8 cellular contexts compared by ENCODE assay signal in genomic region chr3:156685198-156685597, GRCh38. TPM values are rescaled to one million over a fixed set of nuclear protein-coding genes. Genes with fewer than 3 reads are reported as not detected.
DNase-seq lines count a peak whose midpoint lies in the region; ATAC-seq and TF ChIP-seq lines count a peak whose summit lies in the region.

No MANE protein-coding gene starts in this region.

- peaks cover 29% of the 10 kb centered on the region for H3K36me3 Mint-ChIP-seq in activated naive CD8-positive, alpha-beta T cell treated with anti-CD3 and anti-CD28 coated beads, Interleukin-2, amount 50 U/mL, for 24 hours (ENCODE audit: low read depth)
- H3K36me3 Mint-ChIP-seq in naive thymus-derived CD4-positive, alpha-beta T cell = peaks cover 0 to 45% (median 4%) of the 10 kb centered on the region in 5 donors

- no peaks in the 10 kb centered on the region for H3K9me3 ChIP-seq in naive thymus-derived CD4-positive, alpha-beta T cell (ENCODE audit: control insufficient read depth in 2 of 3, low read length in 3 of 3)
- H3K9me3 ChIP-seq in psoas muscle = no peaks in the 10 kb centered on the region

- no peaks in the 10 kb centered on the region for H3K27me3 Mint-ChIP-seq in activated naive CD8-positive, alpha-beta T cell treated with anti-CD3 and anti-CD28 coated beads, Interleukin-2, amount 50 U/mL, for 24 hours
- H3K27me3 Mint-ChIP-seq in naive thymus-derived CD4-positive, alpha-beta T cell = no peaks in the 10 kb centered on the region

- H3K36me3 ChIP-seq in naive thymus-derived CD4-positive, alpha-beta T cell (ENCODE audit: control insufficient read depth in 2 of 3, insufficient read depth in 3 of 3, low read length in 3 of 3) = no peaks in the 10 kb centered on the region
- no peaks in the 10 kb centered on the region for H3K36me3 ChIP-seq in psoas muscle (ENCODE audit: insufficient read depth in 1 of 2, low read depth in 1 of 2)

- no peak overlapping the region for H3K27ac Mint-ChIP-seq in activated naive CD8-positive, alpha-beta T cell treated with anti-CD3 and anti-CD28 coated beads, Interleukin-2, amount 50 U/mL, for 24 hours
- H3K27ac Mint-ChIP-seq in naive thymus-derived CD4-positive, alpha-beta T cell = peak overlapping the region in 1 of 9 donors; percentile 68

- CTCF ChIA-PET in naive thymus-derived CD4-positive, alpha-beta T cell (lab: Charles Lee) = no interaction called here

- peak; percentile 26 for ATAC-seq in HG02798 (IDR thresholded peaks at IDR 0.05; ENCODE audit: poor library complexity, unreplicated experiment)
- peak; percentile 41 for ATAC-seq in activated naive CD8-positive, alpha-beta T cell treated with anti-CD3 and anti-CD28 coated beads, Interleukin-2, amount 50 U/mL, for 24 hours
- peak; percentile 44 for ATAC-seq in naive thymus-derived CD4-positive, alpha-beta T cell
- no peak for ATAC-seq in psoas muscle

- POLR2A ChIA-PET in naive thymus-derived CD4-positive, alpha-beta T cell (lab: Charles Lee) = interaction anchor here (2.8 kb wide), 1 partner anchor 11 kb away, joined by 16 read pairs; the partner anchor contains the start of gene TIPARP

- H3K4me3 Mint-ChIP-seq in activated naive CD8-positive, alpha-beta T cell treated with anti-CD3 and anti-CD28 coated beads, Interleukin-2, amount 50 U/mL, for 24 hours = no peak overlapping the region
- H3K4me3 Mint-ChIP-seq in naive thymus-derived CD4-positive, alpha-beta T cell = peak overlapping the region in 8 of 10 donors; percentile 16 to 79 (median 36)

- peaks cover 85% of the 10 kb centered on the region for H3K4me1 Mint-ChIP-seq in activated naive CD8-positive, alpha-beta T cell treated with anti-CD3 and anti-CD28 coated beads, Interleukin-2, amount 50 U/mL, for 24 hours
- peaks cover 53 to 89% (median 84%) of the 10 kb centered on the region in 7 donors for H3K4me1 Mint-ChIP-seq in naive thymus-derived CD4-positive, alpha-beta T cell

- 65 to 72% (median 71%) methylated on average over 2 of the region's 2 CpGs for WGBS in psoas muscle, 3 donors

- no peak overlapping the region for H3K27ac ChIP-seq in naive thymus-derived CD4-positive, alpha-beta T cell (ENCODE audit: low read depth, low read length)
- no peak overlapping the region for H3K27ac ChIP-seq in psoas muscle

- H3K4me3 ChIP-seq in naive thymus-derived CD4-positive, alpha-beta T cell (ENCODE audit: low read length) = no peak overlapping the region
- H3K4me3 ChIP-seq in psoas muscle = no peak overlapping the region

- no peaks in the 10 kb centered on the region for H3K27me3 ChIP-seq in naive thymus-derived CD4-positive, alpha-beta T cell (ENCODE audit: control insufficient read depth in 2 of 2, insufficient read depth in 2 of 2, low read length in 2 of 2)
- H3K27me3 ChIP-seq in psoas muscle (ENCODE audit: insufficient read depth in 3 of 3, low read length in 2 of 3) = no peaks in the 10 kb centered on the region

- intact Hi-C loops in naive thymus-derived CD4-positive, alpha-beta T cell (cut with micrococcal nuclease) = loop anchor here in 1 of 2 donors (5.0 kb wide), 1 partner anchor 533 kb away; no protein-coding TSS in a partner anchor
- intact Hi-C loops in psoas muscle (cut with DNase I) = no loop called here

- H3K9me3 Mint-ChIP-seq in activated naive CD8-positive, alpha-beta T cell treated with anti-CD3 and anti-CD28 coated beads, Interleukin-2, amount 50 U/mL, for 24 hours = no peaks in the 10 kb centered on the region
- H3K9me3 Mint-ChIP-seq in naive thymus-derived CD4-positive, alpha-beta T cell = peaks cover 0 to 2% (median 0%) of the 10 kb centered on the region in 11 donors

- DNase-seq in NCI-H1417 (lab: John Stamatoyannopoulos, UW) (peak in 2 of 3 experiments; percentile 12 to 54), NCI-H1417 treated with DMSO at 0.1 percent for 48 hours (lab: John Stamatoyannopoulos, UW) (no peak), psoas muscle (no peak), NCI-H446 treated with DMSO at 0.1 percent for 48 hours (lab: John Stamatoyannopoulos, UW) (no peak), NCI-H1436 treated with DMSO at 0.1 percent for 48 hours (lab: John Stamatoyannopoulos, UW) (no peak)
- no peak for DNase-seq in activated naive CD8-positive, alpha-beta T cell treated with anti-CD3 and anti-CD28 coated beads, Interleukin-2, amount 50 U/mL, for 24 hours
- no peak for DNase-seq in naive thymus-derived CD4-positive, alpha-beta T cell

- H3K4me1 ChIP-seq in naive thymus-derived CD4-positive, alpha-beta T cell (ENCODE audit: control insufficient read depth in 2 of 2, insufficient read depth in 2 of 2, low read length in 2 of 2) = peaks cover 27 to 53% of the 10 kb centered on the region in 2 donors
- peaks cover 79% of the 10 kb centered on the region for H3K4me1 ChIP-seq in psoas muscle

- no peak for TF ChIP-seq CTCF in psoas muscle (IDR thresholded peaks at IDR 0.05)

RNA-seq across cellular contexts. Expression of gene TIPARP, which starts 10.8 kb away (rescaled TPM):
- 10 to 100 TPM; 59.2 to 66.6 (median 64.3) TPM for total RNA-seq in naive thymus-derived CD4-positive, alpha-beta T cell
- polyA plus RNA-seq in naive thymus-derived CD4-positive, alpha-beta T cell = 1 to 10 TPM; 4.2 to 8.4 TPM
- 10 to 100 TPM; 10.5 to 18.1 (median 16.0) TPM for total RNA-seq in psoas muscle
- polyA plus RNA-seq in psoas muscle = 10 to 100 TPM in 2 of 3 donors, 1 to 10 TPM in 1; 9.4 to 22.3 (median 11.2) TPM

Comparison
In these comparisons a context has a peak if more than half of its experiments do, and no peak if none do; other contexts are left out.
1. DNase-seq: peak in NCI-H1417 (2 of 3); none in NCI-H1417 treated with DMSO at 0.1 percent for 48 hours (single experiment), activated naive CD8-positive, alpha-beta T cell treated with anti-CD3 and anti-CD28 coated beads, Interleukin-2, amount 50 U/mL, for 24 hours (single experiment), naive thymus-derived CD4-positive, alpha-beta T cell (0 of 9), psoas muscle (0 of 2), NCI-H446 treated with DMSO at 0.1 percent for 48 hours (single experiment) and NCI-H1436 treated with DMSO at 0.1 percent for 48 hours (single experiment).
2. ATAC-seq: peak in HG02798 (single experiment), activated naive CD8-positive, alpha-beta T cell treated with anti-CD3 and anti-CD28 coated beads, Interleukin-2, amount 50 U/mL, for 24 hours (single experiment) and naive thymus-derived CD4-positive, alpha-beta T cell (single experiment); none in psoas muscle (0 of 4).